In genomic region chr5:139389701-139390638, GRCh38 we compare ENCODE assay signal across 10 cellular contexts. TPM values are rescaled to one million over a fixed set of nuclear protein-coding genes. Genes with fewer than 3 reads are reported as not detected.
DNase-seq lines count a peak whose midpoint lies in the region; ATAC-seq and TF ChIP-seq lines count a peak whose summit lies in the region.
"Had no signal": no experiment of that assay in that cellular context is flagged by ENCODE, and none has a peak within 500 bp of the region (broad histone marks: within the 10 kb centered on the region; RNA-seq: fewer than 3 reads in every experiment).

MZB1 (minus strand) TSS chr5:139389913; CDS start chr5:139389856, 57 bp downstream.

- H3K27ac Mint-ChIP-seq in CD8-positive, alpha-beta memory T cell, result peak within 1 kb of the TSS; percentile 83 to 94 (median 92)

- POLR2A ChIA-PET in CD8-positive, alpha-beta memory T cell (lab: Charles Lee), result interaction anchor here (0.6 to 2.3 kb wide), 4 partner anchors 14 to 97 kb away, joined by 3 to 20 read pairs (median 4); partner anchors contain the start of genes MATR3, PAIP2 and SPATA24

- peak; percentile 41 to 89 (median 58) for DNase-seq in CD8-positive, alpha-beta memory T cell
- DNase-seq in activated T-cell treated with anti-CD3 and anti-CD28 coated beads, Interleukin-2, amount 50 U/mL, for 1 hour, result peak; percentile 55
- DNase-seq in psoas muscle, result peak in 1 of 2 donors; percentile 45
- no peak for DNase-seq in mesendoderm
- DNase-seq in superior temporal gyrus (ENCODE audit: extremely low spot score), result no peak
- no peak for DNase-seq in amygdala (lab: John Stamatoyannopoulos, UW)

- no peaks in the 10 kb centered on the region for H3K79me2 ChIP-seq in mesendoderm (ENCODE audit: control insufficient read depth, insufficient read depth, low read length)

- H3K9ac ChIP-seq in mesendoderm (ENCODE audit: low read length), result no peak within 1 kb of the TSS

- H4K5ac ChIP-seq in mesendoderm (ENCODE audit: low read length), result no peak within 1 kb of the TSS

- H3K56ac ChIP-seq in mesendoderm (ENCODE audit: low read length), result no peak within 1 kb of the TSS

- H3K27me3 ChIP-seq in CD8-positive, alpha-beta memory T cell (ENCODE audit: insufficient read depth, low read length, poor library complexity, severe bottlenecking), result no peaks in the 10 kb centered on the region
- no peaks in the 10 kb centered on the region for H3K27me3 ChIP-seq in psoas muscle (ENCODE audit: insufficient read depth in 3 of 3, low read length in 2 of 3)
- peaks cover 3% of the 10 kb centered on the region for H3K27me3 ChIP-seq in mesendoderm (ENCODE audit: insufficient read depth, low read length, poor library complexity)

- no peak within 1 kb of the TSS for H2BK120ac ChIP-seq in mesendoderm (ENCODE audit: low read depth, low read length)

- intact Hi-C loops in psoas muscle (cut with DNase I), result loop anchor here (5.0 kb wide), 1 partner anchor 48 kb away; the partner anchor contains the start of gene PAIP2 (in 2 of the 2)

- 46 to 65% (median 49%) methylated on average over 8 to 11 of the region's 11 CpGs for WGBS in psoas muscle, 3 donors
- WGBS in mesendoderm (ENCODE audit: extremely low coverage, insufficient coverage, low lambda C conversion rate), result no CpG with 5 or more reads among the region's 11 CpGs

- H3K27ac ChIP-seq in CD8-positive, alpha-beta memory T cell (ENCODE audit: low read depth, low read length), result peak within 1 kb of the TSS; percentile 66
- H3K27ac ChIP-seq in psoas muscle (peak within 1 kb of the TSS; percentile 100), mesendoderm (ENCODE audit: low read depth, low read length) (no peak within 1 kb of the TSS)
- H3K27ac ChIP-seq: suprapubic skin had no signal

- H2AK5ac ChIP-seq in mesendoderm (ENCODE audit: low read length), result no peak within 1 kb of the TSS

- CTCF ChIA-PET in CD8-positive, alpha-beta memory T cell (lab: Charles Lee), result interaction anchor here (0.9 to 5.4 kb wide), 6 partner anchors 12 to 127 kb away, joined by 3 to 38 read pairs (median 4); partner anchors contain the start of genes PAIP2 and SPATA24

- no peak within 1 kb of the TSS for H3K23ac ChIP-seq in mesendoderm (ENCODE audit: low read length)

- TF ChIP-seq CTCF in psoas muscle (IDR thresholded peaks at IDR 0.05), result no peak

- H3K4me3 ChIP-seq in CD8-positive, alpha-beta memory T cell (ENCODE audit: low read length), result peak within 1 kb of the TSS; percentile 24
- peak within 1 kb of the TSS; percentile 93 for H3K4me3 ChIP-seq in psoas muscle
- H3K4me3 ChIP-seq in mesendoderm (ENCODE audit: low read length), result no peak within 1 kb of the TSS
- H3K4me3 ChIP-seq: suprapubic skin had no signal

- H3K36me3 ChIP-seq in CD8-positive, alpha-beta memory T cell (ENCODE audit: insufficient read depth, low read length), result no peaks in the 10 kb centered on the region
- H3K36me3 ChIP-seq in psoas muscle (ENCODE audit: insufficient read depth in 1 of 2, low read depth in 1 of 2) (peaks cover 0 to 10% of the 10 kb centered on the region in 2 donors), mesendoderm (ENCODE audit: control insufficient read depth, insufficient read depth, low read length) (no peaks in the 10 kb centered on the region)
- H3K36me3 ChIP-seq: suprapubic skin had no signal

- H3K4me2 ChIP-seq in mesendoderm (ENCODE audit: low read length), result no peak within 1 kb of the TSS

- H4K8ac ChIP-seq in mesendoderm (ENCODE audit: low read depth, low read length), result no peak within 1 kb of the TSS

- H3K4me3 Mint-ChIP-seq in CD8-positive, alpha-beta memory T cell, result peak within 1 kb of the TSS; percentile 57 to 85 (median 83)

- no peak within 1 kb of the TSS for H2BK5ac ChIP-seq in mesendoderm (ENCODE audit: low read length)

- peaks cover 51% of the 10 kb centered on the region for H3K4me1 ChIP-seq in CD8-positive, alpha-beta memory T cell (ENCODE audit: insufficient read depth, low read length)
- peaks cover 41% of the 10 kb centered on the region for H3K4me1 ChIP-seq in psoas muscle
- H3K4me1 ChIP-seq in mesendoderm (ENCODE audit: control insufficient read depth, low read depth, low read length), result no peaks in the 10 kb centered on the region

- H3K27me3 Mint-ChIP-seq in CD8-positive, alpha-beta memory T cell, result peaks cover 0 to 5% of the 10 kb centered on the region in 2 donors

- H2BK15ac ChIP-seq in mesendoderm (replicated peaks; ENCODE audit: low read depth), result no peak within 1 kb of the TSS

- peak; percentile 30 for ATAC-seq in GM19463 (IDR thresholded peaks at IDR 0.05; ENCODE audit: unreplicated experiment)
- ATAC-seq in HG03520 (IDR thresholded peaks at IDR 0.05; ENCODE audit: unreplicated experiment), result peak; percentile 36
- ATAC-seq in psoas muscle, result no peak

- no peaks in the 10 kb centered on the region for H3K9me3 ChIP-seq in CD8-positive, alpha-beta memory T cell (ENCODE audit: low read length)
- no peaks in the 10 kb centered on the region for H3K9me3 ChIP-seq in psoas muscle
- H3K9me3 ChIP-seq: suprapubic skin had no signal

- H3K79me1 ChIP-seq in mesendoderm (ENCODE audit: low read length), result no peaks in the 10 kb centered on the region

- H3K4me1 Mint-ChIP-seq in CD8-positive, alpha-beta memory T cell, result peaks cover 41 to 75% (median 54%) of the 10 kb centered on the region in 3 donors

- H3K9me3 Mint-ChIP-seq in CD8-positive, alpha-beta memory T cell, result no peaks in the 10 kb centered on the region

- no peak within 1 kb of the TSS for H3K4ac ChIP-seq in mesendoderm (ENCODE audit: low read depth, low read length)

- H3K18ac ChIP-seq in mesendoderm (ENCODE audit: low read length), result no peak within 1 kb of the TSS

- peaks cover 0 to 2% (median 0%) of the 10 kb centered on the region in 3 donors for H3K36me3 Mint-ChIP-seq in CD8-positive, alpha-beta memory T cell

RNA-seq across cellular contexts. Expression of gene MZB1, which starts in this region (rescaled TPM):
- 1 to 10 TPM; 5.1 to 6.4 TPM for total RNA-seq in CD8-positive, alpha-beta memory T cell
- 3.5 TPM for polyA plus RNA-seq in CD8-positive, alpha-beta memory T cell
- 1 to 10 TPM in 2 of 4 donors, under 1 TPM in 2; 0.57 to 1.2 (median 0.84) TPM for total RNA-seq in psoas muscle
- polyA plus RNA-seq in psoas muscle, result under 1 TPM; 0.03 to 0.25 (median 0.25) TPM
- 0.07 TPM for polyA plus RNA-seq in mesendoderm (2013, experiment 1 of 2)
- polyA plus RNA-seq in mesendoderm (2013, experiment 2 of 2), result 0.17 TPM
- total RNA-seq: suprapubic skin had no signal
- polyA plus RNA-seq: fibroblast of lung had no signal

Comparison
In these comparisons a context has a peak if more than half of its experiments do, and no peak if none do; other contexts are left out.
1. DNase-seq: peak in CD8-positive, alpha-beta memory T cell (5 of 5) and activated T-cell treated with anti-CD3 and anti-CD28 coated beads, Interleukin-2, amount 50 U/mL, for 1 hour (single experiment); none in mesendoderm (single experiment), superior temporal gyrus (single experiment) and amygdala (0 of 56).
2. ATAC-seq: peak in GM19463 (single experiment) and HG03520 (single experiment); none in psoas muscle (0 of 4).